Comparison of ENCODE assay signal across 20 cellular contexts in genomic region chr1:42557230-42557851, GRCh38.
A peak's percentile ranks its signal among the peaks of the same experiment; 100 is the strongest.
DNase-seq lines count a peak whose midpoint lies in the region; ATAC-seq, FAIRE-seq and TF ChIP-seq lines count a peak whose summit lies in the region.
"Had no signal": no experiment of that assay in that cellular context is flagged by ENCODE, and none has a peak within 500 bp of the region (broad histone marks: within the 10 kb centered on the region; RNA-seq: fewer than 3 reads in every experiment).

No MANE protein-coding gene starts in this region.

- H4K20me1 ChIP-seq in K562 (replicated peaks; ENCODE audit: control insufficient read depth, insufficient read depth, low read length), result no peaks in the 10 kb centered on the region

- in situ Hi-C loops in K562 (cut with MboI), result no loop called here

- CTCF ChIA-PET in K562 (lab: Yijun Ruan, JAX; ENCODE audit: low intra/inter-chr PET ratio), result no interaction called here

- no peak overlapping the region for H2AFZ ChIP-seq in K562 (ENCODE audit: low read depth, low read length)

- BruUV-seq in K562 (replicated peaks; lab: Mats Ljungman, UMichigan), result no TSS peak

- no peaks in the 10 kb centered on the region for H3K27me3 Mint-ChIP-seq in stimulated activated naive B cell treated with anti-CD40 and anti-IgM and Interleukin-4, amounts not matched to agents 10 μg/mL and 1 μg/mL and 100 μg/mL, for 72 hours
- H3K27me3 Mint-ChIP-seq: CD4-positive, alpha-beta T cell had no signal

- FAIRE-seq in G401.6 (lab: Jason Lieb, UNC), result peak; percentile 99
- peak; percentile 11 for FAIRE-seq in K562 (lab: Jason Lieb, UNC)
- peak; percentile 99 for FAIRE-seq in kidney (lab: Jason Lieb, UNC)
- FAIRE-seq in pancreas (lab: Jason Lieb, UNC), result peak; percentile 99
- FAIRE-seq: D721Med, GM12892 had no signal

- H3K27me3 ChIP-seq in K562 (ENCODE audit: control insufficient read depth in 2 of 2, insufficient read depth in 2 of 2, low read length in 2 of 2) (peaks cover 0 to 3% of the 10 kb centered on the region in 2 experiments; a peak in 3 of 5 replicates), pancreas (no peaks in the 10 kb centered on the region), suprapubic skin (no peaks in the 10 kb centered on the region)

- POLR2A ChIA-PET in K562 (lab: Yijun Ruan, JAX), result interaction anchor here (0.6 kb wide), 1 partner anchor 24 kb away, joined by 3 read pairs; no protein-coding TSS in a partner anchor

- no peak for TF ChIP-seq RAD21 in K562 (CRISPR knock-in tag; conservative IDR thresholded peaks at IDR 0.05 in 1 of 2, IDR thresholded peaks at IDR 0.05 in 1 of 2)

- no peaks in the 10 kb centered on the region for H3K79me2 ChIP-seq in K562 (ENCODE audit: control insufficient read depth, insufficient read depth, low read length)

- H3K4me2 ChIP-seq in K562 (ENCODE audit: insufficient read depth, low read length), result no peak overlapping the region

- H3K9me3 ChIP-seq in K562 (replicated peaks; ENCODE audit: control insufficient read depth, insufficient read depth, low read depth, low read length) (no peaks in the 10 kb centered on the region), kidney (ENCODE audit: control insufficient read depth in 1 of 2, low read length in 2 of 2) (no peaks in the 10 kb centered on the region), pancreas (no peaks in the 10 kb centered on the region), suprapubic skin (no peaks in the 10 kb centered on the region)

- H3K36me3 ChIP-seq in K562 (ENCODE audit: control insufficient read depth, insufficient read depth, low read length), result no peaks in the 10 kb centered on the region
- peaks cover 2 to 4% of the 10 kb centered on the region in 2 donors for H3K36me3 ChIP-seq in kidney (ENCODE audit: control insufficient read depth in 1 of 2, insufficient read depth in 2 of 2, low read length in 2 of 2)
- H3K36me3 ChIP-seq in pancreas, result no peaks in the 10 kb centered on the region
- H3K36me3 ChIP-seq in suprapubic skin, result no peaks in the 10 kb centered on the region

- peaks cover 4 to 14% of the 10 kb centered on the region in 2 donors for H3K36me3 Mint-ChIP-seq in stimulated activated naive B cell treated with anti-CD40 and anti-IgM and Interleukin-4, amounts not matched to agents 10 μg/mL and 1 μg/mL and 100 μg/mL, for 72 hours

- TF ChIP-seq EP300 in K562 (IDR thresholded peaks at IDR 0.05; ENCODE audit: low read length) (no peak), suprapubic skin (IDR thresholded peaks at IDR 0.05) (no peak)

- H3K4me3 Mint-ChIP-seq in stimulated activated naive B cell treated with anti-CD40 and anti-IgM and Interleukin-4, amounts not matched to agents 10 μg/mL and 1 μg/mL and 100 μg/mL, for 72 hours, result no peak overlapping the region
- H3K4me3 Mint-ChIP-seq: B cell; CD4-positive, alpha-beta T cell; HFFc6 had no signal

- H3K4me3 ChIP-seq in K562 (no peak overlapping the region), kidney (ENCODE audit: low read length in 2 of 2) (no peak overlapping the region), pancreas (no peak overlapping the region), suprapubic skin (no peak overlapping the region)

- H3K9ac ChIP-seq in K562 (ENCODE audit: insufficient read depth in 1 of 2, low read depth in 2 of 2, low read length in 2 of 2) (no peak overlapping the region), kidney (ENCODE audit: low read length in 2 of 2) (no peak overlapping the region)

- H3K4me1 ChIP-seq in K562 (replicated peaks in 1 of 2; ENCODE audit: control insufficient read depth in 2 of 2, insufficient read depth in 2 of 2, low read length in 2 of 2) (no peaks in the 10 kb centered on the region; a peak in 1 of 5 replicates), kidney (ENCODE audit: control insufficient read depth in 1 of 2, insufficient read depth in 1 of 2, low read depth in 1 of 2, low read length in 2 of 2) (no peaks in the 10 kb centered on the region), pancreas (no peaks in the 10 kb centered on the region), suprapubic skin (no peaks in the 10 kb centered on the region)

- intact Hi-C loops in K562 (cut with micrococcal nuclease) (no loop called here), kidney (cut with DNase I) (no loop called here), pancreas (cut with DNase I) (no loop called here)

- H3K27ac Mint-ChIP-seq in stimulated activated naive B cell treated with anti-CD40 and anti-IgM and Interleukin-4, amounts not matched to agents 10 μg/mL and 1 μg/mL and 100 μg/mL, for 72 hours, result no peak overlapping the region
- H3K27ac Mint-ChIP-seq: B cell; CD4-positive, alpha-beta T cell; HFFc6 had no signal

- TF ChIP-seq POLR2A in K562 (conservative IDR thresholded peaks at IDR 0.05) (no peak), suprapubic skin (IDR thresholded peaks at IDR 0.05) (no peak)

- H3K27ac ChIP-seq in K562 (ENCODE audit: extremely low read depth, low read depth, low read length) (no peak overlapping the region), kidney (ENCODE audit: low read depth in 2 of 2, low read length in 2 of 2) (no peak overlapping the region), pancreas (no peak overlapping the region), suprapubic skin (no peak overlapping the region)
- H3K27ac ChIP-seq: HL-60 had no signal

- WGBS in K562 (ENCODE audit: insufficient coverage, low coverage, missing lambda C conversion rate), result 0% methylated on average over 1 of the region's 1 CpG
- 96% methylated on average over 1 of the region's 1 CpG for WGBS in pancreas, 2 donors
- 96% methylated on average over 1 of the region's 1 CpG for WGBS in suprapubic skin

- no peak for ATAC-seq in K562
- ATAC-seq in pancreas, result no peak
- no peak for ATAC-seq in HG03457 (IDR thresholded peaks at IDR 0.05; ENCODE audit: unreplicated experiment)
- ATAC-seq in stimulated activated naive B cell treated with anti-CD40 and anti-IgM and Interleukin-4, amounts not matched to agents 10 μg/mL and 1 μg/mL and 100 μg/mL, for 72 hours (replicated peaks), result no peak

- TF ChIP-seq CTCF in K562 (IDR thresholded peaks at IDR 0.05 in 2 of 3, conservative IDR thresholded peaks at IDR 0.05 in 1 of 3; ENCODE audit: insufficient read depth in 2 of 3, low read depth in 1 of 3, low read length in 3 of 3), result no peak
- no peak for TF ChIP-seq CTCF in kidney (IDR thresholded peaks at IDR 0.05; ENCODE audit: borderline replicate concordance, extremely low read depth, insufficient read depth)
- TF ChIP-seq CTCF in pancreas (IDR thresholded peaks at IDR 0.05), result no peak
- TF ChIP-seq CTCF in suprapubic skin (IDR thresholded peaks at IDR 0.05), result no peak

- DNase-seq in K562 (ENCODE audit: extremely low read depth in 1 of 4, low spot score in 3 of 4), result no peak
- no peak for DNase-seq in kidney
- no peak for DNase-seq in pancreas
- DNase-seq in retina, result no peak
- DNase-seq in suprapubic skin (ENCODE audit: low spot score in 2 of 2), result no peak
- no peak for DNase-seq in stimulated activated naive B cell treated with anti-CD40 and anti-IgM and Interleukin-4, amounts not matched to agents 10 μg/mL and 1 μg/mL and 100 μg/mL, for 72 hours
- DNase-seq: C1 segment of cervical spinal cord; CD4-positive, alpha-beta T cell; DMS153; DMS79 treated with DMSO at 0.1 percent for 48 hours; EL; GDM1; HCEC 1CT; HFFc6 had no signal

- no peaks in the 10 kb centered on the region for H3K9me1 ChIP-seq in K562 (ENCODE audit: control insufficient read depth, insufficient read depth, low read length)

- peaks cover 7 to 13% of the 10 kb centered on the region in 2 donors for H3K9me3 Mint-ChIP-seq in stimulated activated naive B cell treated with anti-CD40 and anti-IgM and Interleukin-4, amounts not matched to agents 10 μg/mL and 1 μg/mL and 100 μg/mL, for 72 hours
- H3K9me3 Mint-ChIP-seq: HFFc6 had no signal

- H3K4me1 Mint-ChIP-seq in stimulated activated naive B cell treated with anti-CD40 and anti-IgM and Interleukin-4, amounts not matched to agents 10 μg/mL and 1 μg/mL and 100 μg/mL, for 72 hours, result no peaks in the 10 kb centered on the region
- H3K4me1 Mint-ChIP-seq: B cell had no signal

TF ChIP-seq in K562, 482 proteins besides CTCF, POLR2A, EP300 and RAD21 (continues in another document):
- TF ChIP-seq HLTF (IDR thresholded peaks at IDR 0.05) (no peak), ZNF280B (CRISPR knock-in tag; IDR thresholded peaks at IDR 0.05) (no peak), E2F4 (CRISPR knock-in tag; IDR thresholded peaks at IDR 0.05; ENCODE audit: low read depth) (no peak), GATAD2A (IDR thresholded peaks at IDR 0.05) (no peak), ILK (tag; IDR thresholded peaks at IDR 0.05; ENCODE audit: borderline replicate concordance, low read depth) (no peak), ZNF121 (CRISPR knock-in tag; conservative IDR thresholded peaks at IDR 0.05) (no peak)
